ENCODE assay signal across 15 cellular contexts in genomic region chr5:173474881-173475287, GRCh38.
DNase-seq lines count a peak whose midpoint lies in the region; ATAC-seq and TF ChIP-seq lines count a peak whose summit lies in the region.
"Had no signal": no experiment of that assay in that cellular context is flagged by ENCODE, and none has a peak within 500 bp of the region (broad histone marks: within the 10 kb centered on the region; RNA-seq: fewer than 3 reads in every experiment).

No MANE protein-coding gene starts in this region.

- H3K27ac ChIP-seq in ACC112 (ENCODE audit: low read depth, low read length) (peak overlapping the region; percentile 98), GM23248 (peak overlapping the region; percentile 77), brain microvascular endothelial cell (peak overlapping the region; percentile 67)
- H3K27ac ChIP-seq: adrenal gland, upper lobe of right lung had no signal

- H3K9me2 ChIP-seq in GM23248 (ENCODE audit: insufficient read depth): no peaks in the 10 kb centered on the region

- H3K27me3 ChIP-seq in ACC112 (ENCODE audit: insufficient read depth, low read length) (no peaks in the 10 kb centered on the region), GM23248 (replicated peaks; ENCODE audit: insufficient read depth) (no peaks in the 10 kb centered on the region), brain microvascular endothelial cell (replicated peaks) (no peaks in the 10 kb centered on the region)
- H3K27me3 ChIP-seq: adrenal gland, upper lobe of right lung had no signal

- H3K79me2 ChIP-seq in ACC112 (ENCODE audit: control insufficient read depth, insufficient read depth, low read length, unreplicated experiment): no peaks in the 10 kb centered on the region
- no peaks in the 10 kb centered on the region for H3K79me2 ChIP-seq in GM23248 (ENCODE audit: insufficient read depth)

- H3K4me3 ChIP-seq in ACC112 (ENCODE audit: low read depth, low read length) (no peak overlapping the region), GM23248 (no peak overlapping the region), brain microvascular endothelial cell (ENCODE audit: low read depth, low read length) (no peak overlapping the region)
- H3K4me3 ChIP-seq: adrenal gland, HAP-1, upper lobe of right lung had no signal

- no peak for TF ChIP-seq CTCF in brain microvascular endothelial cell (IDR thresholded peaks at IDR 0.05; ENCODE audit: low read depth, low read length, missing control alignments)

- H3K9ac ChIP-seq in GM23248: peak overlapping the region; percentile 32; the same call in 1 of the 2 replicates

- peaks cover 55% of the 10 kb centered on the region for H3K4me1 ChIP-seq in ACC112 (ENCODE audit: control insufficient read depth, insufficient read depth, low read length, unreplicated experiment)
- peaks cover 56% of the 10 kb centered on the region for H3K4me1 ChIP-seq in GM23248 (ENCODE audit: insufficient read depth)
- H3K4me1 ChIP-seq: HAP-1 had no signal

- peaks cover 53% of the 10 kb centered on the region for H3F3A ChIP-seq in GM23248 (ENCODE audit: insufficient read depth)

- WGBS in GM23248 (ENCODE audit: low coverage in 1 of 2, low lambda C conversion rate in 2 of 2, missing lambda C conversion rate in 2 of 2), 2 experiments: 16 to 20% methylated on average over 5 of the region's 5 CpGs

- no peak for ATAC-seq in HG02571 (IDR thresholded peaks at IDR 0.05; ENCODE audit: unreplicated experiment)
- ATAC-seq: activated T-cell treated with anti-CD3 and anti-CD28 coated beads, Interleukin-2, amount 50 U/mL, for 4 hours; upper lobe of right lung had no signal

- DNase-seq in GM23248 (peak; percentile 91), brain microvascular endothelial cell (peak; percentile 60), glomerular visceral epithelial cell (ENCODE audit: extremely low spot score) (peak; percentile 27), T-helper 2 cell (no peak), NCI-H187 treated with DMSO at 0.1 percent for 48 hours (lab: John Stamatoyannopoulos, UW) (no peak)
- DNase-seq in effector CD4-positive, alpha-beta T cell: no peak
- DNase-seq: activated CD4-positive, alpha-beta T cell treated with anti-CD3 and anti-CD28 coated beads for 4 hours; activated T-cell treated with anti-CD3 and anti-CD28 coated beads, Interleukin-2, amount 50 U/mL, for 4 hours; adrenal gland; GDM1; head of caudate nucleus; upper lobe of right lung had no signal

- no peaks in the 10 kb centered on the region for H4K20me1 ChIP-seq in GM23248 (ENCODE audit: insufficient read depth)

- H3K36me3 ChIP-seq in ACC112 (ENCODE audit: insufficient read depth, low read length) (no peaks in the 10 kb centered on the region), GM23248 (ENCODE audit: low read depth) (no peaks in the 10 kb centered on the region), brain microvascular endothelial cell (replicated peaks) (no peaks in the 10 kb centered on the region)
- H3K36me3 ChIP-seq: adrenal gland, HAP-1, upper lobe of right lung had no signal

- H3K9me3 ChIP-seq in GM23248 (ENCODE audit: low read depth): no peaks in the 10 kb centered on the region
- H3K9me3 ChIP-seq: adrenal gland, HAP-1, upper lobe of right lung had no signal

- in situ Hi-C loops in GM23248 (cut with MboI) (no loop called here), brain microvascular endothelial cell (cut with HindIII; ENCODE audit: low pct_ligation_motif_present, low sequenced_read_pairs) (no loop called here)

- peak overlapping the region; percentile 38 for H3K4me2 ChIP-seq in GM23248 (ENCODE audit: unreplicated experiment)

- H2AFZ ChIP-seq in ACC112 (ENCODE audit: low read length, unreplicated experiment) (peak overlapping the region; percentile 42), GM23248 (no peak overlapping the region)

Comparison
In these comparisons a context has a peak if more than half of its experiments do, and no peak if none do; other contexts are left out.
1. DNase-seq: peak in GM23248 (single experiment), brain microvascular endothelial cell (single experiment) and glomerular visceral epithelial cell (single experiment); none in T-helper 2 cell (0 of 5), effector CD4-positive, alpha-beta T cell (single experiment) and NCI-H187 treated with DMSO at 0.1 percent for 48 hours (single experiment).
2. Peak in every context shown above with its lines, with median percentiles within 50 percentile points of each other: H3K27ac ChIP-seq.